Comparison of ENCODE assay signal across 9 cellular contexts in genomic region chr5:178234753-178235599, GRCh38. TPM values are rescaled to one million over a fixed set of nuclear protein-coding genes. Genes with fewer than 3 reads are reported as not detected.
DNase-seq lines count a peak whose midpoint lies in the region; ATAC-seq and TF ChIP-seq lines count a peak whose summit lies in the region.
"Had no signal": no experiment of that assay in that cellular context is flagged by ENCODE, and none has a peak within 500 bp of the region (broad histone marks: within the 10 kb centered on the region; RNA-seq: fewer than 3 reads in every experiment).

No MANE protein-coding gene starts in this region.

- H3K27me3 ChIP-seq in IMR-90 (ENCODE audit: control insufficient read depth, insufficient read depth, low read length) (no peaks in the 10 kb centered on the region), left ventricle myocardium inferior (ENCODE audit: low read depth) (no peaks in the 10 kb centered on the region)

- H2BK5ac ChIP-seq in IMR-90 (ENCODE audit: low read depth, low read length, poor library complexity, severe bottlenecking), result no peak overlapping the region

- in situ Hi-C loops in IMR-90 (cut with MboI; ENCODE audit: low sequenced_read_pairs), result no loop called here

- dilution Hi-C loops in IMR-90 (cut with HindIII; ENCODE audit: low sequenced_read_pairs, unreplicated experiment), result no loop called here

- no peak overlapping the region for H3K18ac ChIP-seq in IMR-90 (ENCODE audit: low read depth, low read length)

- H3K4me3 ChIP-seq in IMR-90 (ENCODE audit: insufficient read depth, low read depth, low read length) (no peak overlapping the region), left ventricle myocardium inferior (no peak overlapping the region)

- H3K79me1 ChIP-seq in IMR-90 (ENCODE audit: low read depth in 1 of 2, low read length in 2 of 2), result peaks cover 19 to 21% of the 10 kb centered on the region in 2 experiments

- H3K36me3 ChIP-seq in IMR-90 (ENCODE audit: control insufficient read depth, insufficient read depth, low read length) (peaks cover 4% of the 10 kb centered on the region), left ventricle myocardium inferior (peaks cover 14% of the 10 kb centered on the region)

- TF ChIP-seq CTCF in IMR-90 (conservative IDR thresholded peaks at IDR 0.05; ENCODE audit: low read depth, low read length) (peak; percentile 69), left ventricle myocardium inferior (IDR thresholded peaks at IDR 0.05; ENCODE audit: borderline replicate concordance) (peak; percentile 83)

- H3K14ac ChIP-seq in IMR-90 (replicated peaks; ENCODE audit: low read depth, low read length), result no peak overlapping the region

- H3K4me1 ChIP-seq in IMR-90 (ENCODE audit: control insufficient read depth, insufficient read depth, low read length), result peaks cover 9% of the 10 kb centered on the region
- H3K4me1 ChIP-seq in left ventricle myocardium inferior, result peaks cover 86% of the 10 kb centered on the region

- no peak overlapping the region; a peak in 1 of 4 replicates for H4K8ac ChIP-seq in IMR-90 (ENCODE audit: low read depth in 2 of 2, low read length in 2 of 2)

- peak; percentile 64 for TF ChIP-seq RAD21 in IMR-90 (IDR thresholded peaks at IDR 0.05; ENCODE audit: low read length)

- BruUV-seq in IMR-90 (replicated peaks; lab: Mats Ljungman, UMichigan), result no TSS peak

- H2BK15ac ChIP-seq in IMR-90 (ENCODE audit: low read depth, low read length), result no peak overlapping the region

- no peak overlapping the region for H3K56ac ChIP-seq in IMR-90 (ENCODE audit: extremely low read depth, insufficient read depth, low read length)

- DNase-seq in Daoy (ENCODE audit: low read depth) (peak; percentile 79), IMR-90 (peak; percentile 41), T follicular helper cell (ENCODE audit: low read depth) (peak; percentile 60), left ventricle myocardium inferior (peak; percentile 82), sciatic nerve (ENCODE audit: low spot score) (peak; percentile 85)
- peak; percentile 59 for DNase-seq in activated naive CD8-positive, alpha-beta T cell treated with anti-CD3 and anti-CD28 coated beads, Interleukin-2, amount 50 U/mL, for 16 hours (ENCODE audit: low read depth, low spot score)

- H3K4me2 ChIP-seq in IMR-90 (ENCODE audit: low read depth, low read length), result no peak overlapping the region

- H3K9me3 ChIP-seq in IMR-90 (ENCODE audit: control insufficient read depth, insufficient read depth, low read length) (no peaks in the 10 kb centered on the region), left ventricle myocardium inferior (replicated peaks) (no peaks in the 10 kb centered on the region)

- POLR2A ChIA-PET in IMR-90 (lab: Charles Lee; ENCODE audit: unreplicated experiment), result no interaction called here

- peaks cover 20% of the 10 kb centered on the region for H3K9me1 ChIP-seq in IMR-90 (ENCODE audit: insufficient read depth, low read length)

- no peak for TF ChIP-seq POLR2A in IMR-90 (IDR thresholded peaks at IDR 0.05; ENCODE audit: low read depth, low read length)

- no peak overlapping the region for H3K23ac ChIP-seq in IMR-90 (ENCODE audit: low read depth, low read length)

- no peak overlapping the region for H3K9ac ChIP-seq in IMR-90 (ENCODE audit: low read depth, low read length)

- WGBS in IMR-90 (ENCODE audit: extremely low coverage in 2 of 2, insufficient read length in 1 of 2), 2 experiments, result 22% methylated on average over 6 of the region's 12 CpGs; no CpG with 5 or more reads in 1 of the 2 experiments

- CTCF ChIA-PET in IMR-90 (lab: Yijun Ruan, JAX), result no interaction called here

- peak overlapping the region; percentile 58 for H2AK9ac ChIP-seq in IMR-90 (replicated peaks; ENCODE audit: low read depth, low read length, poor library complexity)

- H3K27ac ChIP-seq in IMR-90 (ENCODE audit: insufficient read depth, low read length), result no peak overlapping the region
- H3K27ac ChIP-seq in left ventricle myocardium inferior (replicated peaks), result peak overlapping the region; percentile 51

- H2AFZ ChIP-seq in IMR-90 (replicated peaks; ENCODE audit: low read length, poor library complexity), result peak overlapping the region; percentile 56

- no peak overlapping the region for H2AK5ac ChIP-seq in IMR-90 (ENCODE audit: low read depth, low read length)

- H4K91ac ChIP-seq in IMR-90 (ENCODE audit: insufficient read depth, low read depth, low read length), result no peak overlapping the region

- no peak overlapping the region for H2BK120ac ChIP-seq in IMR-90 (ENCODE audit: low read depth, low read length)

- H2BK20ac ChIP-seq in IMR-90 (ENCODE audit: low read depth, low read length), result no peak overlapping the region

- ATAC-seq in IMR-90 (ENCODE audit: low read depth) (0 out of 2 replicates have a peak, but pooled peaks have one; percentile 12), sciatic nerve (no peak), GM19467 (IDR thresholded peaks at IDR 0.05; ENCODE audit: unreplicated experiment) (no peak), GM21576 (IDR thresholded peaks at IDR 0.05; ENCODE audit: unreplicated experiment) (no peak)

- no peak overlapping the region for H4K5ac ChIP-seq in IMR-90 (ENCODE audit: low read depth, low read length)

- intact Hi-C loops in IMR-90 (cut with micrococcal nuclease) (loop anchor here (1.0 to 5.0 kb wide), 2 partner anchors 316 to 392 kb away; partner anchors contain the start of gene CLK4), left ventricle myocardium inferior (cut with micrococcal nuclease) (no loop called here), sciatic nerve (cut with DNase I) (no loop called here)

- peaks cover 6% of the 10 kb centered on the region; the same call in 1 of the 2 replicates for H4K20me1 ChIP-seq in IMR-90 (ENCODE audit: insufficient read depth, low read length)

- H3K4ac ChIP-seq in IMR-90 (ENCODE audit: low read depth, low read length), result no peak overlapping the region

TF ChIP-seq in IMR-90, 13 proteins besides CTCF, POLR2A, EP300 and RAD21:
- TF ChIP-seq SMC3 (IDR thresholded peaks at IDR 0.05; ENCODE audit: low read depth, low read length) (peak; percentile 45; the same call in 1 of the 2 replicates), RFX5 (IDR thresholded peaks at IDR 0.05; ENCODE audit: low read depth, low read length) (no peak)

RNA-seq across cellular contexts. Expression of gene PHYKPL, which starts 2.4 kb away (rescaled TPM):
- 12.3 and 14.1 TPM in 2 replicates for total RNA-seq in Daoy (2014; rRNA removed; shearing (Covaris generic))
- total RNA-seq in IMR-90 (2012; rRNA removed) (8.6 and 10.0 TPM in 2 replicates), left ventricle myocardium inferior (34.0 TPM), sciatic nerve (133 TPM)
- 24.5 and 25.5 TPM in 2 replicates for polyA plus RNA-seq in IMR-90 (2012; rRNA removed)
- 11.2 and 15.3 TPM in 2 replicates for polyA plus RNA-seq in IMR-90 (2012; cell fraction: cytosol; rRNA removed)
- polyA plus RNA-seq in IMR-90 (2012; cell fraction: nucleus; rRNA removed; ENCODE audit: low replicate concordance), result 124 and 147 TPM in 2 replicates

RNA-seq across cellular contexts. Expression of gene HNRNPAB, which starts 30.6 kb away (rescaled TPM):
- total RNA-seq in Daoy (2014; rRNA removed; shearing (Covaris generic)), result 152 and 169 TPM in 2 replicates
- total RNA-seq in IMR-90 (2012; rRNA removed) (32.1 and 54.4 TPM in 2 replicates), left ventricle myocardium inferior (85.2 TPM), sciatic nerve (88.0 TPM)
- 122 and 128 TPM in 2 replicates for polyA plus RNA-seq in IMR-90 (2012; rRNA removed)
- polyA plus RNA-seq in IMR-90 (2012; cell fraction: cytosol; rRNA removed), result 87.4 and 104 TPM in 2 replicates
- 69.1 and 95.9 TPM in 2 replicates for polyA plus RNA-seq in IMR-90 (2012; cell fraction: nucleus; rRNA removed; ENCODE audit: low replicate concordance)

RNA-seq across cellular contexts. Expression of gene GMCL2, which starts 47.8 kb away (rescaled TPM):
- total RNA-seq in Daoy (2014; rRNA removed; shearing (Covaris generic)), result not detected in 2 replicates
- not detected in 2 replicates for total RNA-seq in IMR-90 (2012; rRNA removed)
- polyA plus RNA-seq in IMR-90 (2012; rRNA removed), result not detected in 2 replicates
- not detected in 2 replicates for polyA plus RNA-seq in IMR-90 (2012; cell fraction: cytosol; rRNA removed)
- not detected in 2 replicates for polyA plus RNA-seq in IMR-90 (2012; cell fraction: nucleus; rRNA removed; ENCODE audit: low replicate concordance)
- total RNA-seq in left ventricle myocardium inferior, result not detected
- total RNA-seq in sciatic nerve, result not detected
- polyA plus RNA-seq: esophagus had no signal
